In the genomic region with DNA sequence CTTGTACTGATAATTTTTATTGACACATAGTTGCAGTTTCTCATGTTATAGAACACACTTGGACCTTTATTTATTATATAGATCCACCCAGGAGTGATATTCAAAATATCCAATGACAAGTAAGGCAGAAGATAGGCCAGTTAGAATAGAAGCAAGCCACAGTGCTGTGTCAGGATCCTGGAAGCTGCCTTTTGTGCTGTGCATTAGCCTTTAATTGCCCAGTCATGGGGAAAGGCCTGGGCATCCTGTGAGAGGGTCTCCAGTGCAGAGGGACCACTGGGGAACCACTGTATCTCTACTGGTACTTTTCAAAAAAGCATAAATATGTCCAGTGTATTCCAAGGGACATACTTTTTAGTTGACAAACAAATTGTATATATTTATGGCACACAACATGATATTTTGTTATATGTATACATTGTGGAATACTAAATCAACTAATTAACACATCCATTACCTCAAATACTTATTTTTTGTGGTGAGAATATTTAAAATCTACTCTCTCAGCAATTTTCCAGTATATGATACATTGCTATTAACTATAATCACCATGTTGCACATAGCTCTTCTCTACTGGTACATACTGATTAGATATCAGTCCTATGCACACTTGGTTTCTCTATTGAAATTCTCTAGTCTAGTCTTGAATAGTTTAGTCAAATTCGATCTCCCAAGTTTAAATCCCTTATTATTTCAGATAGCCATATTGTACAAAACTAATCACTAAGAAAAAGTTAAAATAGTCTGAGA, we compare ENCODE assay signal across 1 cellular context.
A peak's percentile ranks its signal among the peaks of the same experiment; 100 is the strongest.
TF ChIP-seq lines count a peak whose summit lies in the region.

No MANE protein-coding gene starts in this region.

TF ChIP-seq in K562, 482 proteins besides CTCF, POLR2A, EP300 and RAD21 (continued from another document):
- peak; percentile 49; the same call in 1 of the 2 replicates for TF ChIP-seq STAT5A (IDR thresholded peaks at IDR 0.05; ENCODE audit: borderline replicate concordance, low read length)
- TF ChIP-seq NCOR1 (IDR thresholded peaks at IDR 0.05): peak; percentile 66
- peak; percentile 61 for TF ChIP-seq CBFA2T2 (conservative IDR thresholded peaks at IDR 0.05)
- TF ChIP-seq, protein P1, sequence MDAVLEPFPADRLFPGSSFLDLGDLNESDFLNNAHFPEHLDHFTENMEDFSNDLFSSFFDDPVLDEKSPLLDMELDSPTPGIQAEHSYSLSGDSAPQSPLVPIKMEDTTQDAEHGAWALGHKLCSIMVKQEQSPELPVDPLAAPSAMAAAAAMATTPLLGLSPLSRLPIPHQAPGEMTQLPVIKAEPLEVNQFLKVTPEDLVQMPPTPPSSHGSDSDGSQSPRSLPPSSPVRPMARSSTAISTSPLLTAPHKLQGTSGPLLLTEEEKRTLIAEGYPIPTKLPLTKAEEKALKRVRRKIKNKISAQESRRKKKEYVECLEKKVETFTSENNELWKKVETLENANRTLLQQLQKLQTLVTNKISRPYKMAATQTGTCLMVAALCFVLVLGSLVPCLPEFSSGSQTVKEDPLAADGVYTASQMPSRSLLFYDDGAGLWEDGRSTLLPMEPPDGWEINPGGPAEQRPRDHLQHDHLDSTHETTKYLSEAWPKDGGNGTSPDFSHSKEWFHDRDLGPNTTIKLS (IDR thresholded peaks at IDR 0.05; ENCODE audit: borderline replicate concordance, low read depth): no peak
- TF ChIP-seq MTA2 (IDR thresholded peaks at IDR 0.05; ENCODE audit: low read depth): peak; percentile 52; the same call in 1 of the 2 replicates
- peak; percentile 83 for TF ChIP-seq TEAD4 (IDR thresholded peaks at IDR 0.05; ENCODE audit: low read length)
- no peak for TF ChIP-seq TEAD4 (CRISPR knock-in tag; IDR thresholded peaks at IDR 0.05; ENCODE audit: borderline replicate concordance)
- TF ChIP-seq ZNF316 (IDR thresholded peaks at IDR 0.05): peak; percentile 87
- TF ChIP-seq CREB1 (IDR thresholded peaks at IDR 0.05): no peak
- TF ChIP-seq CREB1 (CRISPR knock-in tag; IDR thresholded peaks at IDR 0.05): no peak
- TF ChIP-seq FUS (optimal IDR thresholded peaks at IDR 0.05; ENCODE audit: low read depth, low read length): no peak
- TF ChIP-seq, protein P2, sequence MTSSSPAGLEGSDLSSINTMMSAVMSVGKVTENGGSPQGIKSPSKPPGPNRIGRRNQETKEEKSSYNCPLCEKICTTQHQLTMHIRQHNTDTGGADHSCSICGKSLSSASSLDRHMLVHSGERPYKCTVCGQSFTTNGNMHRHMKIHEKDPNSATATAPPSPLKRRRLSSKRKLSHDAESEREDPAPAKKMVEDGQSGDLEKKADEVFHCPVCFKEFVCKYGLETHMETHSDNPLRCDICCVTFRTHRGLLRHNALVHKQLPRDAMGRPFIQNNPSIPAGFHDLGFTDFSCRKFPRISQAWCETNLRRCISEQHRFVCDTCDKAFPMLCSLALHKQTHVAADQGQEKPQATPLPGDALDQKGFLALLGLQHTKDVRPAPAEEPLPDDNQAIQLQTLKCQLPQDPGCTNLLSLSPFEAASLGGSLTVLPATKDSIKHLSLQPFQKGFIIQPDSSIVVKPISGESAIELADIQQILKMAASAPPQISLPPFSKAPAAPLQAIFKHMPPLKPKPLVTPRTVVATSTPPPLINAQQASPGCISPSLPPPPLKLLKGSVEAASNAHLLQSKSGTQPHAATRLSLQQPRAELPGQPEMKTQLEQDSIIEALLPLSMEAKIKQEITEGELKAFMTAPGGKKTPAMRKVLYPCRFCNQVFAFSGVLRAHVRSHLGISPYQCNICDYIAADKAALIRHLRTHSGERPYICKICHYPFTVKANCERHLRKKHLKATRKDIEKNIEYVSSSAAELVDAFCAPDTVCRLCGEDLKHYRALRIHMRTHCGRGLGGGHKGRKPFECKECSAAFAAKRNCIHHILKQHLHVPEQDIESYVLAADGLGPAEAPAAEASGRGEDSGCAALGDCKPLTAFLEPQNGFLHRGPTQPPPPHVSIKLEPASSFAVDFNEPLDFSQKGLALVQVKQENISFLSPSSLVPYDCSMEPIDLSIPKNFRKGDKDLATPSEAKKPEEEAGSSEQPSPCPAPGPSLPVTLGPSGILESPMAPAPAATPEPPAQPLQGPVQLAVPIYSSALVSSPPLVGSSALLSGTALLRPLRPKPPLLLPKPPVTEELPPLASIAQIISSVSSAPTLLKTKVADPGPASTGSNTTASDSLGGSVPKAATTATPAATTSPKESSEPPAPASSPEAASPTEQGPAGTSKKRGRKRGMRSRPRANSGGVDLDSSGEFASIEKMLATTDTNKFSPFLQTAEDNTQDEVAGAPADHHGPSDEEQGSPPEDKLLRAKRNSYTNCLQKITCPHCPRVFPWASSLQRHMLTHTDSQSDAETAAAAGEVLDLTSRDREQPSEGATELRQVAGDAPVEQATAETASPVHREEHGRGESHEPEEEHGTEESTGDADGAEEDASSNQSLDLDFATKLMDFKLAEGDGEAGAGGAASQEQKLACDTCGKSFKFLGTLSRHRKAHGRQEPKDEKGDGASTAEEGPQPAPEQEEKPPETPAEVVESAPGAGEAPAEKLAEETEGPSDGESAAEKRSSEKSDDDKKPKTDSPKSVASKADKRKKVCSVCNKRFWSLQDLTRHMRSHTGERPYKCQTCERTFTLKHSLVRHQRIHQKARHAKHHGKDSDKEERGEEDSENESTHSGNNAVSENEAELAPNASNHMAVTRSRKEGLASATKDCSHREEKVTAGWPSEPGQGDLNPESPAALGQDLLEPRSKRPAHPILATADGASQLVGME (CRISPR knock-in tag; IDR thresholded peaks at IDR 0.05): no peak
- TF ChIP-seq TAL1 (IDR thresholded peaks at IDR 0.05): peak; percentile 77
- peak in 1 of 2 experiments; percentile 16; a peak in 1 of 4 replicates for TF ChIP-seq TRIM24 (IDR thresholded peaks at IDR 0.05)
- peak; percentile 20; the same call in 1 of the 2 replicates for TF ChIP-seq MAFK (IDR thresholded peaks at IDR 0.05; ENCODE audit: low read length)
- 0 out of 2 replicates have a peak, but pooled peaks have one; percentile 30 for TF ChIP-seq DPF2 (IDR thresholded peaks at IDR 0.05)
- no peak for TF ChIP-seq HNRNPLL (IDR thresholded peaks at IDR 0.05; ENCODE audit: low read depth, low read length, poor library complexity, severe bottlenecking)
- peak; percentile 78 for TF ChIP-seq CBFA2T3 (IDR thresholded peaks at IDR 0.05)
- no peak for TF ChIP-seq HMBOX1 (IDR thresholded peaks at IDR 0.05)
- peak; percentile 67 for TF ChIP-seq C11orf30 (IDR thresholded peaks at IDR 0.05; ENCODE audit: low read depth)
- TF ChIP-seq, protein P3, sequence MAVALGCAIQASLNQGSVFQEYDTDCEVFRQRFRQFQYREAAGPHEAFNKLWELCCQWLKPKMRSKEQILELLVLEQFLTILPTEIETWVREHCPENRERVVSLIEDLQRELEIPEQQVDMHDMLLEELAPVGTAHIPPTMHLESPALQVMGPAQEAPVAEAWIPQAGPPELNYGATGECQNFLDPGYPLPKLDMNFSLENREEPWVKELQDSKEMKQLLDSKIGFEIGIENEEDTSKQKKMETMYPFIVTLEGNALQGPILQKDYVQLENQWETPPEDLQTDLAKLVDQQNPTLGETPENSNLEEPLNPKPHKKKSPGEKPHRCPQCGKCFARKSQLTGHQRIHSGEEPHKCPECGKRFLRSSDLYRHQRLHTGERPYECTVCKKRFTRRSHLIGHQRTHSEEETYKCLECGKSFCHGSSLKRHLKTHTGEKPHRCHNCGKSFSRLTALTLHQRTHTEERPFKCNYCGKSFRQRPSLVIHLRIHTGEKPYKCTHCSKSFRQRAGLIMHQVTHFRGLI (CRISPR knock-in tag; IDR thresholded peaks at IDR 0.05): no peak
- no peak for TF ChIP-seq SIRT6 (IDR thresholded peaks at IDR 0.05; ENCODE audit: low read depth, low read length)
- TF ChIP-seq TCF3 (CRISPR knock-in tag; IDR thresholded peaks at IDR 0.05): peak; percentile 55
- TF ChIP-seq CREB5 (CRISPR knock-in tag; IDR thresholded peaks at IDR 0.05): no peak
- TF ChIP-seq SMARCA4 (IDR thresholded peaks at IDR 0.05): peak; percentile 28; the same call in 1 of the 2 replicates
- no peak for TF ChIP-seq NFATC3 (IDR thresholded peaks at IDR 0.05)
TF ChIP-seq in K562: peak in this region for 16.
